Comparison of ENCODE assay signal across 13 cellular contexts in the genomic region with DNA sequence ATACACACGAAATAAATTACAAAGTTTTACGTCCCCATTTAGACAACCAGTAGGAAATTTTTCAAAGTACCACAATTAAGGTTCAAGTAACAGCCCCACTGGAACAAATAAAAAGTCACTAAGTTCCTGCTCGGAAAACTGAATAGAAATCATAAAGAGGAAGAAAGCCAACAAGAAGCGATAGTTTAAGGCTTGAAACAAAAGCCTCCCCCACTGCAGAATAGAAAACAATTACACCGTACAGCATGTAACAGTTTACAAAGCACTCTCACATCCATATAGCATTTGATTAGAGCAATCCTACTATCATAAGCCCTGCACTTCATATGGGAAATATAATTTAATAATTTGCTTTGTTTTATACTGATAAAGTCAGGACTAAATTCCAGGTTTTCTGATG. TPM values are rescaled to one million over a fixed set of nuclear protein-coding genes. Genes with fewer than 3 reads are reported as not detected.
DNase-seq lines count a peak whose midpoint lies in the region; ATAC-seq, FAIRE-seq and TF ChIP-seq lines count a peak whose summit lies in the region.
"Had no signal": no experiment of that assay in that cellular context is flagged by ENCODE, and none has a peak within 500 bp of the region (broad histone marks: within the 10 kb centered on the region; RNA-seq: fewer than 3 reads in every experiment).

No MANE protein-coding gene starts in this region.

- H3K9ac ChIP-seq in KMS-11 (no peak overlapping the region), endothelial cell of umbilical vein (replicated peaks; ENCODE audit: extremely low read depth, insufficient read depth, low read length) (peak overlapping the region; percentile 4)
- H3K9ac ChIP-seq: parathyroid adenoma had no signal

- intact Hi-C loops in Right ventricle myocardium superior (cut with DNase I) = no loop called here
- intact Hi-C loops in endothelial cell of umbilical vein (cut with micrococcal nuclease) = no loop called here
- intact Hi-C loops in vagina (cut with DNase I) = no loop called here
- intact Hi-C loops in esophagus squamous epithelium (cut with DNase I) = loop anchor here (10.0 kb wide), 1 partner anchor 475 kb away; the partner anchor contains the start of gene METTL21A

- H2AFZ ChIP-seq in KMS-11 (ENCODE audit: low read depth) = no peak overlapping the region
- no peak overlapping the region for H2AFZ ChIP-seq in endothelial cell of umbilical vein (ENCODE audit: low read depth, low read length)
- H2AFZ ChIP-seq: parathyroid adenoma, PC-9 had no signal

- H3K9me3 ChIP-seq in right atrium auricular region (no peaks in the 10 kb centered on the region), endothelial cell of umbilical vein (replicated peaks; ENCODE audit: control insufficient read depth, insufficient read depth, low read length) (no peaks in the 10 kb centered on the region), vagina (no peaks in the 10 kb centered on the region), esophagus squamous epithelium (no peaks in the 10 kb centered on the region)

- H3K27me3 ChIP-seq in right atrium auricular region = no peaks in the 10 kb centered on the region
- no peaks in the 10 kb centered on the region for H3K27me3 ChIP-seq in KMS-11 (ENCODE audit: insufficient read depth, low read depth)
- H3K27me3 ChIP-seq in endothelial cell of umbilical vein (ENCODE audit: control insufficient read depth in 2 of 2, insufficient read depth in 2 of 2, low read length in 2 of 2) = no peaks in the 10 kb centered on the region
- no peaks in the 10 kb centered on the region for H3K27me3 ChIP-seq in vagina
- no peaks in the 10 kb centered on the region for H3K27me3 ChIP-seq in esophagus squamous epithelium

- no peak for FAIRE-seq in endothelial cell of umbilical vein (lab: Jason Lieb, UNC)

- peaks cover 58% of the 10 kb centered on the region for H3K79me2 ChIP-seq in KMS-11 (ENCODE audit: insufficient read depth, low read depth)
- peaks cover 99% of the 10 kb centered on the region for H3K79me2 ChIP-seq in endothelial cell of umbilical vein (ENCODE audit: control insufficient read depth, insufficient read depth, low read length)

- no peak for TF ChIP-seq CTCF in right atrium auricular region (IDR thresholded peaks at IDR 0.05)
- no peak for TF ChIP-seq CTCF in KMS-11 (conservative IDR thresholded peaks at IDR 0.05; ENCODE audit: low read depth, low read length)
- TF ChIP-seq CTCF in endothelial cell of umbilical vein (IDR thresholded peaks at IDR 0.05; ENCODE audit: extremely low read depth in 1 of 2, insufficient read depth in 1 of 2, low read depth in 1 of 2, low read length in 2 of 2) = no peak
- TF ChIP-seq CTCF in vagina (IDR thresholded peaks at IDR 0.05) = no peak
- no peak for TF ChIP-seq CTCF in esophagus squamous epithelium (IDR thresholded peaks at IDR 0.05)

- H3K9me1 ChIP-seq in endothelial cell of umbilical vein (replicated peaks; ENCODE audit: control insufficient read depth, extremely low read depth, insufficient read depth, low read length) = no peaks in the 10 kb centered on the region

- CTCF ChIA-PET in endothelial cell of umbilical vein (lab: Charles Lee) = no interaction called here

- WGBS in esophagus squamous epithelium, 2 donors = 62 to 72% methylated on average over 5 of the region's 5 CpGs

- peak overlapping the region; percentile 59 for H3K4me2 ChIP-seq in KMS-11
- H3K4me2 ChIP-seq in endothelial cell of umbilical vein (ENCODE audit: insufficient read depth, low read length) = peak overlapping the region; percentile 52
- H3K4me2 ChIP-seq: PC-9 had no signal

- POLR2A ChIA-PET in endothelial cell of umbilical vein (lab: Charles Lee) = no interaction called here

- no peak overlapping the region for H3K4me3 ChIP-seq in right atrium auricular region
- H3K4me3 ChIP-seq in KMS-11 (IDR thresholded peaks at IDR 0.05; ENCODE audit: insufficient read depth, low read depth, low read length) = no peak overlapping the region
- H3K4me3 ChIP-seq in endothelial cell of umbilical vein (replicated peaks in 1 of 3; ENCODE audit: insufficient read depth in 1 of 3, low read depth in 1 of 3, low read length in 3 of 3) = no peak overlapping the region
- H3K4me3 ChIP-seq in vagina = no peak overlapping the region
- H3K4me3 ChIP-seq in esophagus squamous epithelium = no peak overlapping the region
- H3K4me3 ChIP-seq: PC-9 had no signal

- peaks cover 9% of the 10 kb centered on the region for H3K36me3 ChIP-seq in right atrium auricular region
- no peaks in the 10 kb centered on the region for H3K36me3 ChIP-seq in KMS-11 (ENCODE audit: insufficient read depth)
- peaks cover 0 to 4% of the 10 kb centered on the region in 2 experiments for H3K36me3 ChIP-seq in endothelial cell of umbilical vein (ENCODE audit: control insufficient read depth in 2 of 2, extremely low read depth in 1 of 2, insufficient read depth in 2 of 2, low read length in 2 of 2)
- H3K36me3 ChIP-seq in vagina = no peaks in the 10 kb centered on the region
- H3K36me3 ChIP-seq in esophagus squamous epithelium = peaks cover 0 to 12% (median 0%) of the 10 kb centered on the region in 3 donors

- TF ChIP-seq POLR2A in endothelial cell of umbilical vein (IDR thresholded peaks at IDR 0.05; ENCODE audit: low read depth, low read length) (no peak), vagina (IDR thresholded peaks at IDR 0.05) (no peak), esophagus squamous epithelium (IDR thresholded peaks at IDR 0.05) (no peak)

- peaks cover 0 to 96% of the 10 kb centered on the region in 2 donors for H3K4me1 ChIP-seq in right atrium auricular region
- H3K4me1 ChIP-seq in KMS-11 (ENCODE audit: low read depth, poor library complexity, severe bottlenecking) = peaks cover 88% of the 10 kb centered on the region
- H3K4me1 ChIP-seq in endothelial cell of umbilical vein (ENCODE audit: control insufficient read depth, extremely low read depth, insufficient read depth, low read length) = peaks cover 64% of the 10 kb centered on the region
- peaks cover 82% of the 10 kb centered on the region for H3K4me1 ChIP-seq in vagina
- H3K4me1 ChIP-seq in esophagus squamous epithelium = peaks cover 13 to 91% (median 42%) of the 10 kb centered on the region in 3 donors
- H3K4me1 ChIP-seq: parathyroid adenoma had no signal

- H4K20me1 ChIP-seq in KMS-11 (ENCODE audit: insufficient read depth) (no peaks in the 10 kb centered on the region), endothelial cell of umbilical vein (replicated peaks; ENCODE audit: control insufficient read depth, extremely low read depth, insufficient read depth, low read length) (no peaks in the 10 kb centered on the region)

- BruUV-seq in endothelial cell of umbilical vein (replicated peaks; lab: Mats Ljungman, UMichigan) = no TSS peak

- ATAC-seq in Right ventricle myocardium superior (ENCODE audit: poor library complexity) (no peak), GM18873 (IDR thresholded peaks at IDR 0.05; ENCODE audit: low FRiP score, unreplicated experiment) (no peak)

- dilution Hi-C loops in endothelial cell of umbilical vein (cut with MboI; ENCODE audit: extremely low pct_ligation_motif_present, low sequenced_read_pairs) = no loop called here

- DNase-seq in right atrium auricular region (ENCODE audit: low spot score) = no peak
- no peak for DNase-seq in Right ventricle myocardium superior
- no peak for DNase-seq in endothelial cell of umbilical vein (ENCODE audit: low read depth, low spot score)
- no peak for DNase-seq in vagina (ENCODE audit: extremely low spot score in 2 of 2)
- DNase-seq in activated T-cell treated with anti-CD3 and anti-CD28 coated beads for 4 hours = no peak
- no peak for DNase-seq in esophagus squamous epithelium (lab: John Stamatoyannopoulos, UW)
- DNase-seq: activated gamma-delta T cell, cortex of kidney, foreskin melanocyte, PC-9 had no signal

- peak overlapping the region; percentile 44 to 54 for H3K27ac ChIP-seq in right atrium auricular region
- peak overlapping the region; percentile 10; the same call in 1 of the 2 replicates for H3K27ac ChIP-seq in KMS-11
- no peak overlapping the region for H3K27ac ChIP-seq in endothelial cell of umbilical vein (ENCODE audit: insufficient read depth, low read depth, low read length)
- H3K27ac ChIP-seq in vagina = peak overlapping the region; percentile 49
- peak overlapping the region in 2 of 4 donors; percentile 42 to 57 for H3K27ac ChIP-seq in esophagus squamous epithelium
- H3K27ac ChIP-seq: parathyroid adenoma, PC-9 had no signal

TF ChIP-seq in endothelial cell of umbilical vein, 7 proteins besides CTCF, POLR2A, EP300 and RAD21:
- TF ChIP-seq, protein P1, sequence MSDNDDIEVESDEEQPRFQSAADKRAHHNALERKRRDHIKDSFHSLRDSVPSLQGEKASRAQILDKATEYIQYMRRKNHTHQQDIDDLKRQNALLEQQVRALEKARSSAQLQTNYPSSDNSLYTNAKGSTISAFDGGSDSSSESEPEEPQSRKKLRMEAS (IDR thresholded peaks at IDR 0.05; ENCODE audit: insufficient read depth, insufficient read length) = no peak
- TF ChIP-seq FOS (IDR thresholded peaks at IDR 0.05; ENCODE audit: borderline replicate concordance, insufficient read depth, low read length) = no peak

RNA-seq across cellular contexts. Expression of gene KLF7, which starts 15.5 kb away (rescaled TPM):
- total RNA-seq in right atrium auricular region = 10 to 100 TPM; 13.5 to 29.9 TPM
- 19.2 TPM for total RNA-seq in Right ventricle myocardium superior
- 42.9 and 53.7 TPM in 2 replicates for total RNA-seq in endothelial cell of umbilical vein
- polyA plus RNA-seq in endothelial cell of umbilical vein = 29.0 and 32.8 TPM in 2 replicates
- polyA plus RNA-seq in endothelial cell of umbilical vein (2011; cell fraction: cytosol; rRNA removed) = 20.1 and 30.8 TPM in 2 replicates
- 73.6 and 75.1 TPM in 2 replicates for polyA plus RNA-seq in endothelial cell of umbilical vein (2011; cell fraction: nucleus; rRNA removed)
- 19.7 and 20.4 TPM in 2 replicates for polyA plus RNA-seq in endothelial cell of umbilical vein (2012)
- 81.9 and 86.4 TPM in 2 replicates for polyA minus RNA-seq in endothelial cell of umbilical vein
- polyA minus RNA-seq in endothelial cell of umbilical vein (2011; cell fraction: cytosol; rRNA and poly(A)+ RNA removed) = 1.2 TPM
- polyA minus RNA-seq in endothelial cell of umbilical vein (2011; cell fraction: nucleus; rRNA and poly(A)+ RNA removed) = 99.2 and 119 TPM in 2 replicates
- 35.8 TPM for total RNA-seq in vagina
- total RNA-seq in esophagus squamous epithelium = 10 to 100 TPM in 3 of 4 donors, 1 to 10 TPM in 1; 6.5 to 24.8 (median 15.2) TPM
